In genomic region chr7:43872401-43873165, GRCh38 we compare ENCODE assay signal across 8 cellular contexts. TPM values are rescaled to one million over a fixed set of nuclear protein-coding genes. Genes with fewer than 3 reads are reported as not detected.
A peak's percentile ranks its signal among the peaks of the same experiment; 100 is the strongest.
DNase-seq lines count a peak whose midpoint lies in the region; ATAC-seq, FAIRE-seq and TF ChIP-seq lines count a peak whose summit lies in the region.

No MANE protein-coding gene starts in this region.

- TF ChIP-seq RAD21 in HCT116 (IDR thresholded peaks at IDR 0.05; ENCODE audit: low read depth) (no peak), K562 (CRISPR knock-in tag; conservative IDR thresholded peaks at IDR 0.05 in 1 of 2, IDR thresholded peaks at IDR 0.05 in 1 of 2) (no peak)

- H3K9me2 ChIP-seq in HCT116 (ENCODE audit: insufficient read depth): no peaks in the 10 kb centered on the region

- TF ChIP-seq CTCF in HCT116 (IDR thresholded peaks at IDR 0.05 in 2 of 3, conservative IDR thresholded peaks at IDR 0.05 in 1 of 3; ENCODE audit: borderline replicate concordance in 1 of 3, insufficient read depth in 1 of 3, low read depth in 2 of 3, low read length in 2 of 3): no peak
- TF ChIP-seq CTCF in K562 (IDR thresholded peaks at IDR 0.05 in 2 of 3, conservative IDR thresholded peaks at IDR 0.05 in 1 of 3; ENCODE audit: insufficient read depth in 2 of 3, low read depth in 1 of 3, low read length in 3 of 3): no peak

- H3K4me1 Mint-ChIP-seq in stimulated activated effector memory CD8-positive, alpha-beta T cell treated with anti-CD3 and anti-CD28 coated beads, Interleukin-12 subunit alpha, Interleukin-12 subunit beta, amount 100 ng/mL, for 72 hours: peaks cover 43% of the 10 kb centered on the region

- H3K36me3 ChIP-seq in HCT116 (ENCODE audit: control insufficient read depth in 1 of 2, insufficient read depth in 2 of 2, low read length in 2 of 2) (peaks cover 4 to 10% of the 10 kb centered on the region in 2 experiments; a peak in 3 of 4 replicates), K562 (ENCODE audit: control insufficient read depth, insufficient read depth, low read length) (peaks cover 31% of the 10 kb centered on the region; the same call in 2 of the 3 replicates)

- POLR2A ChIA-PET in HCT116 (lab: Charles Lee): no interaction called here
- POLR2A ChIA-PET in K562 (lab: Yijun Ruan, JAX): interaction anchor here (0.6 to 3.8 kb wide), 4 partner anchors 12 to 484 kb away, joined by 3 to 19 read pairs (median 4); no protein-coding TSS in a partner anchor

- peaks cover 21% of the 10 kb centered on the region for H3K36me3 Mint-ChIP-seq in stimulated activated effector memory CD8-positive, alpha-beta T cell treated with anti-CD3 and anti-CD28 coated beads, Interleukin-12 subunit alpha, Interleukin-12 subunit beta, amount 100 ng/mL, for 72 hours

- no peaks in the 10 kb centered on the region for H3K9me3 Mint-ChIP-seq in stimulated activated effector memory CD8-positive, alpha-beta T cell treated with anti-CD3 and anti-CD28 coated beads, Interleukin-12 subunit alpha, Interleukin-12 subunit beta, amount 100 ng/mL, for 72 hours

- H3K27ac ChIP-seq in HCT116 (ENCODE audit: low read depth, low read length): no peak overlapping the region
- peak overlapping the region; percentile 74 for H3K27ac ChIP-seq in K562 (ENCODE audit: extremely low read depth, low read depth, low read length)
- peak overlapping the region; percentile 75 for H3K27ac ChIP-seq in right cardiac atrium (ENCODE audit: low read length)

- WGBS in K562 (ENCODE audit: insufficient coverage, low coverage, missing lambda C conversion rate): 7% methylated on average over 7 of the region's 7 CpGs
- 19% methylated on average over 7 of the region's 7 CpGs for WGBS in right cardiac atrium

- no peak for TF ChIP-seq EP300 in K562 (IDR thresholded peaks at IDR 0.05; ENCODE audit: low read length)

- H3K27ac Mint-ChIP-seq in stimulated activated effector memory CD8-positive, alpha-beta T cell treated with anti-CD3 and anti-CD28 coated beads, Interleukin-12 subunit alpha, Interleukin-12 subunit beta, amount 100 ng/mL, for 72 hours: no peak overlapping the region

- no peak overlapping the region for H2AFZ ChIP-seq in HCT116 (ENCODE audit: low read depth, low read length, poor library complexity, severe bottlenecking)
- H2AFZ ChIP-seq in K562 (ENCODE audit: low read depth, low read length): peak overlapping the region; percentile 67

- ATAC-seq in HCT116 (no peak), K562 (peak; percentile 5), right cardiac atrium (peak in 1 of 2 donors; percentile 34), GM21825 (IDR thresholded peaks at IDR 0.05; ENCODE audit: unreplicated experiment) (no peak)
- no peak for ATAC-seq in stimulated activated effector memory CD8-positive, alpha-beta T cell treated with anti-CD3 and anti-CD28 coated beads, Interleukin-12 subunit alpha, Interleukin-12 subunit beta, amount 100 ng/mL, for 72 hours

- RAD21 ChIA-PET in HCT116 (lab: Charles Lee; ENCODE audit: low non-redundant PET in 1 of 2, low total read pairs in 2 of 2, uncharacterized antibody in 2 of 2, unreplicated experiment in 2 of 2): no interaction called here

- H3K4me3 ChIP-seq in HCT116 (replicated peaks in 1 of 2; ENCODE audit: low read depth in 1 of 2, low read length in 2 of 2) (no peak overlapping the region), K562 (no peak overlapping the region), right cardiac atrium (ENCODE audit: low read length) (no peak overlapping the region)

- BruUV-seq in HCT116 (replicated peaks; lab: Mats Ljungman, UMichigan) (no TSS peak), K562 (replicated peaks; lab: Mats Ljungman, UMichigan) (no TSS peak)

- FAIRE-seq in K562 (lab: Jason Lieb, UNC) (peak; percentile 89), GM12892 (lab: Jason Lieb, UNC) (no peak)

- no peak overlapping the region for H3K9ac ChIP-seq in HCT116 (ENCODE audit: low read length)
- H3K9ac ChIP-seq in K562 (ENCODE audit: insufficient read depth in 1 of 2, low read depth in 2 of 2, low read length in 2 of 2): peak overlapping the region; percentile 55 to 57; a peak in 3 of 4 replicates

- no peak overlapping the region for H3K4me3 Mint-ChIP-seq in stimulated activated effector memory CD8-positive, alpha-beta T cell treated with anti-CD3 and anti-CD28 coated beads, Interleukin-12 subunit alpha, Interleukin-12 subunit beta, amount 100 ng/mL, for 72 hours

- CTCF ChIA-PET in HCT116 (lab: Charles Lee) (no interaction called here), K562 (lab: Yijun Ruan, JAX; ENCODE audit: low intra/inter-chr PET ratio) (no interaction called here)

- in situ Hi-C loops in K562 (cut with MboI): no loop called here

- H3K4me1 ChIP-seq in HCT116 (ENCODE audit: control insufficient read depth in 1 of 2, insufficient read depth in 2 of 2, low read length in 2 of 2) (peaks cover 9 to 36% of the 10 kb centered on the region in 2 experiments; a peak in 3 of 4 replicates), K562 (replicated peaks in 1 of 2; ENCODE audit: control insufficient read depth in 2 of 2, insufficient read depth in 2 of 2, low read length in 2 of 2) (peaks cover 22 to 31% of the 10 kb centered on the region in 2 experiments; a peak in 4 of 5 replicates), right cardiac atrium (ENCODE audit: control insufficient read depth, insufficient read depth, low read length) (peaks cover 5% of the 10 kb centered on the region)

- TF ChIP-seq POLR2A in HCT116 (IDR thresholded peaks at IDR 0.05; ENCODE audit: borderline replicate concordance, extremely low read depth, insufficient read depth, insufficient read length) (no peak), K562 (conservative IDR thresholded peaks at IDR 0.05) (no peak; the same call in 1 of the 2 replicates), GM12892 (IDR thresholded peaks at IDR 0.05; ENCODE audit: low read depth, low read length) (no peak)

- H4K20me1 ChIP-seq in HCT116 (ENCODE audit: insufficient read depth): no peaks in the 10 kb centered on the region
- no peaks in the 10 kb centered on the region for H4K20me1 ChIP-seq in K562 (replicated peaks; ENCODE audit: control insufficient read depth, insufficient read depth, low read length)

- intact Hi-C loops in HCT116 (cut with micrococcal nuclease): no loop called here
- intact Hi-C loops in K562 (cut with micrococcal nuclease): no loop called here
- intact Hi-C loops in right cardiac atrium (cut with DNase I): no loop called here

- H3K9me1 ChIP-seq in K562 (ENCODE audit: control insufficient read depth, insufficient read depth, low read length): no peaks in the 10 kb centered on the region

- H3K9me3 ChIP-seq in HCT116 (ENCODE audit: control insufficient read depth in 1 of 2, insufficient read depth in 1 of 2, low read depth in 1 of 2, low read length in 2 of 2) (no peaks in the 10 kb centered on the region), K562 (replicated peaks; ENCODE audit: control insufficient read depth, insufficient read depth, low read depth, low read length) (no peaks in the 10 kb centered on the region), right cardiac atrium (ENCODE audit: control insufficient read depth, low read length) (no peaks in the 10 kb centered on the region)

- no peaks in the 10 kb centered on the region for H3K27me3 ChIP-seq in HCT116 (ENCODE audit: insufficient read depth, low read length)
- H3K27me3 ChIP-seq in K562 (ENCODE audit: control insufficient read depth in 2 of 2, insufficient read depth in 2 of 2, low read length in 2 of 2): no peaks in the 10 kb centered on the region
- no peaks in the 10 kb centered on the region for H3K27me3 ChIP-seq in right cardiac atrium (ENCODE audit: control insufficient read depth, insufficient read depth)

- H3K79me2 ChIP-seq in HCT116 (ENCODE audit: insufficient read depth, low read length) (peaks cover 11% of the 10 kb centered on the region), K562 (ENCODE audit: control insufficient read depth, insufficient read depth, low read length) (peaks cover 17% of the 10 kb centered on the region)

- peak overlapping the region; percentile 57 for H3K4me2 ChIP-seq in HCT116 (ENCODE audit: low read length)
- peak overlapping the region; percentile 63 for H3K4me2 ChIP-seq in K562 (ENCODE audit: insufficient read depth, low read length)

- DNase-seq in HCT116 (ENCODE audit: low read depth, low spot score) (no peak), K562 (ENCODE audit: extremely low read depth in 1 of 4, low spot score in 3 of 4) (peak; percentile 34 to 55 (median 46)), right cardiac atrium (peak; percentile 51 to 63 (median 58)), stromal cell of bone marrow (ENCODE audit: low read depth) (peak; percentile 94), NCI-H1436 (lab: John Stamatoyannopoulos, UW) (no peak), GM12892 (ENCODE audit: insufficient read length) (no peak)
- DNase-seq in stimulated activated effector memory CD8-positive, alpha-beta T cell treated with anti-CD3 and anti-CD28 coated beads, Interleukin-12 subunit alpha, Interleukin-12 subunit beta, amount 100 ng/mL, for 72 hours (ENCODE audit: low spot score in 2 of 2): no peak

RNA-seq across cellular contexts. Expression of gene MRPS24, which starts 3.3 kb away (rescaled TPM):
- total RNA-seq in HCT116 (2021; ENCODE audit: unreplicated experiment) (156 TPM), K562 (2014; rRNA removed) (197 and 210 TPM in 2 replicates), K562 (2014; rRNA removed; fragmentation: Illumina TruSeq; extraction: Trizol) (111 and 125 TPM in 2 replicates), K562 (2015; rRNA removed; fragmentation: Illumina TruSeq; extraction: Trizol) (152 and 163 TPM in 2 replicates), K562 (2021) (214 and 225 TPM in 2 replicates), right cardiac atrium (100 to 1,000 TPM; 120 to 174 (median 160) TPM)
- 179 and 202 TPM in 2 replicates for polyA plus RNA-seq in HCT116 (2012)
- 20.9 and 28.4 TPM in 2 replicates for total RNA-seq in K562 (2011; cell fraction: chromatin; rRNA removed; ENCODE audit: low replicate concordance)
- 50.9 and 59.1 TPM in 2 replicates for total RNA-seq in K562 (2011; cell fraction: nucleolus; rRNA removed)
- 40.5 and 59.2 TPM in 2 replicates for total RNA-seq in K562 (2011; cell fraction: nucleoplasm; rRNA removed)
- polyA plus RNA-seq in K562 (2011; rRNA removed) (197 and 215 TPM in 2 replicates), K562 (2014; fragmentation: Illumina TruSeq; extraction: Trizol) (176 and 179 TPM in 2 replicates), K562 (2014; fragmentation: Nextera tagmentation; extraction: Ambion mirVana) (10 to 100 TPM; 51.4 to 92.8 TPM), K562 (2014; rRNA removed) (169 and 185 TPM in 2 replicates), right cardiac atrium (272 TPM)
- 413 and 533 TPM in 2 replicates for polyA plus RNA-seq in K562 (2011; cell fraction: cytosol; rRNA removed)
- polyA plus RNA-seq in K562 (2011; cell fraction: nucleus; rRNA removed): 126 and 138 TPM in 2 replicates
- polyA plus RNA-seq in K562 (2012): 216 and 269 TPM in 2 replicates
- 63.1 and 70.4 TPM in 2 replicates for polyA minus RNA-seq in K562 (2011; rRNA and poly(A)+ RNA removed)
- 99.1 and 126 TPM in 2 replicates for polyA minus RNA-seq in K562 (2011; cell fraction: cytosol; rRNA and poly(A)+ RNA removed)
- 16.0 and 28.5 TPM in 2 replicates for polyA minus RNA-seq in K562 (2011; cell fraction: nucleus; rRNA and poly(A)+ RNA removed)
- 91.9 TPM for polyA plus RNA-seq in GM12892 (2012; ENCODE audit: missing spikeins)

RNA-seq across cellular contexts. Expression of gene URGCP, which starts 33.8 kb away (rescaled TPM):
- total RNA-seq in HCT116 (2021; ENCODE audit: unreplicated experiment) (28.0 TPM), K562 (2014; rRNA removed) (17.0 and 18.4 TPM in 2 replicates), K562 (2014; rRNA removed; fragmentation: Illumina TruSeq; extraction: Trizol) (9.7 and 10.3 TPM in 2 replicates), K562 (2015; rRNA removed; fragmentation: Illumina TruSeq; extraction: Trizol) (12.4 and 14.2 TPM in 2 replicates), K562 (2021) (15.6 and 18.7 TPM in 2 replicates), right cardiac atrium (10 to 100 TPM; 37.7 to 43.6 (median 38.5) TPM)
- 15.9 and 16.8 TPM in 2 replicates for polyA plus RNA-seq in HCT116 (2012)
- 23.3 and 33.1 TPM in 2 replicates for total RNA-seq in K562 (2011; cell fraction: chromatin; rRNA removed; ENCODE audit: low replicate concordance)
- 21.2 and 24.7 TPM in 2 replicates for total RNA-seq in K562 (2011; cell fraction: nucleolus; rRNA removed)
- 19.4 and 24.6 TPM in 2 replicates for total RNA-seq in K562 (2011; cell fraction: nucleoplasm; rRNA removed)
- polyA plus RNA-seq in K562 (2011; rRNA removed) (14.9 and 15.6 TPM in 2 replicates), K562 (2014; fragmentation: Illumina TruSeq; extraction: Trizol) (14.8 and 25.8 TPM in 2 replicates), K562 (2014; fragmentation: Nextera tagmentation; extraction: Ambion mirVana) (1 to 10 TPM; 1.7 to 3.8 TPM), K562 (2014; rRNA removed) (10.7 and 12.5 TPM in 2 replicates), right cardiac atrium (26.5 TPM)
- polyA plus RNA-seq in K562 (2011; cell fraction: cytosol; rRNA removed): 11.3 and 12.8 TPM in 2 replicates
- polyA plus RNA-seq in K562 (2011; cell fraction: nucleus; rRNA removed): 19.8 and 22.6 TPM in 2 replicates
- polyA plus RNA-seq in K562 (2012): 12.3 and 14.9 TPM in 2 replicates
- polyA minus RNA-seq in K562 (2011; rRNA and poly(A)+ RNA removed): 16.6 and 18.6 TPM in 2 replicates
- 9.7 and 11.0 TPM in 2 replicates for polyA minus RNA-seq in K562 (2011; cell fraction: cytosol; rRNA and poly(A)+ RNA removed)
- 7.9 and 9.0 TPM in 2 replicates for polyA minus RNA-seq in K562 (2011; cell fraction: nucleus; rRNA and poly(A)+ RNA removed)
- 10.9 TPM for polyA plus RNA-seq in GM12892 (2012; ENCODE audit: missing spikeins)

RNA-seq across cellular contexts. Expression of gene UBE2D4, which starts 53.7 kb away (rescaled TPM):
- total RNA-seq in HCT116 (2021; ENCODE audit: unreplicated experiment) (12.9 TPM), K562 (2014; rRNA removed) (4.5 and 9.1 TPM in 2 replicates), K562 (2014; rRNA removed; fragmentation: Illumina TruSeq; extraction: Trizol) (6.4 and 6.9 TPM in 2 replicates), K562 (2015; rRNA removed; fragmentation: Illumina TruSeq; extraction: Trizol) (7.0 and 8.3 TPM in 2 replicates), K562 (2021) (10.2 and 11.7 TPM in 2 replicates), right cardiac atrium (10 to 100 TPM; 40.6 to 53.4 (median 44.4) TPM)
- 10.4 and 12.1 TPM in 2 replicates for polyA plus RNA-seq in HCT116 (2012)
- 5.1 and 8.4 TPM in 2 replicates for total RNA-seq in K562 (2011; cell fraction: chromatin; rRNA removed; ENCODE audit: low replicate concordance)
- total RNA-seq in K562 (2011; cell fraction: nucleolus; rRNA removed): 3.8 and 4.3 TPM in 2 replicates
- total RNA-seq in K562 (2011; cell fraction: nucleoplasm; rRNA removed): 4.6 and 7.3 TPM in 2 replicates
- polyA plus RNA-seq in K562 (2011; rRNA removed) (14.3 and 17.4 TPM in 2 replicates), K562 (2014; fragmentation: Illumina TruSeq; extraction: Trizol) (12.0 and 16.2 TPM in 2 replicates), K562 (2014; fragmentation: Nextera tagmentation; extraction: Ambion mirVana) (1 to 10 TPM; 3.3 to 4.7 TPM), K562 (2014; rRNA removed) (7.5 and 9.0 TPM in 2 replicates), right cardiac atrium (48.7 TPM)
- 24.0 and 24.2 TPM in 2 replicates for polyA plus RNA-seq in K562 (2011; cell fraction: cytosol; rRNA removed)
- polyA plus RNA-seq in K562 (2011; cell fraction: nucleus; rRNA removed): 9.4 and 10.3 TPM in 2 replicates
- 10.5 and 13.2 TPM in 2 replicates for polyA plus RNA-seq in K562 (2012)
- 14.8 and 20.1 TPM in 2 replicates for polyA minus RNA-seq in K562 (2011; rRNA and poly(A)+ RNA removed)
- 7.6 and 11.1 TPM in 2 replicates for polyA minus RNA-seq in K562 (2011; cell fraction: cytosol; rRNA and poly(A)+ RNA removed)
- 1.3 and 4.7 TPM in 2 replicates for polyA minus RNA-seq in K562 (2011; cell fraction: nucleus; rRNA and poly(A)+ RNA removed)
- polyA plus RNA-seq in GM12892 (2012; ENCODE audit: missing spikeins): 11.0 TPM

Comparison
In these comparisons a context has a peak if more than half of its experiments do, and no peak if none do; other contexts are left out.
1. DNase-seq: peak in K562 (4 of 4), right cardiac atrium (3 of 3) and stromal cell of bone marrow (single experiment); none in HCT116 (single experiment), stimulated activated effector memory CD8-positive, alpha-beta T cell treated with anti-CD3 and anti-CD28 coated beads, Interleukin-12 subunit alpha, Interleukin-12 subunit beta, amount 100 ng/mL, for 72 hours (0 of 2), NCI-H1436 (single experiment) and GM12892 (single experiment).
2. Of the 22 proteins assayed by ChIP-seq in both K562 and HCT116: peak only in K562: EGR1; only in HCT116: none; in both: none; in neither: 21.